Comparison of ENCODE assay signal across 10 cellular contexts in genomic region chr15:75282572-75282971, GRCh38. TPM values are rescaled to one million over a fixed set of nuclear protein-coding genes. Genes with fewer than 3 reads are reported as not detected.
"Had no signal": no experiment of that assay in that cellular context is flagged by ENCODE, and none has a peak within 500 bp of the region (broad histone marks: within the 10 kb centered on the region; RNA-seq: fewer than 3 reads in every experiment).

A gene with protein sequence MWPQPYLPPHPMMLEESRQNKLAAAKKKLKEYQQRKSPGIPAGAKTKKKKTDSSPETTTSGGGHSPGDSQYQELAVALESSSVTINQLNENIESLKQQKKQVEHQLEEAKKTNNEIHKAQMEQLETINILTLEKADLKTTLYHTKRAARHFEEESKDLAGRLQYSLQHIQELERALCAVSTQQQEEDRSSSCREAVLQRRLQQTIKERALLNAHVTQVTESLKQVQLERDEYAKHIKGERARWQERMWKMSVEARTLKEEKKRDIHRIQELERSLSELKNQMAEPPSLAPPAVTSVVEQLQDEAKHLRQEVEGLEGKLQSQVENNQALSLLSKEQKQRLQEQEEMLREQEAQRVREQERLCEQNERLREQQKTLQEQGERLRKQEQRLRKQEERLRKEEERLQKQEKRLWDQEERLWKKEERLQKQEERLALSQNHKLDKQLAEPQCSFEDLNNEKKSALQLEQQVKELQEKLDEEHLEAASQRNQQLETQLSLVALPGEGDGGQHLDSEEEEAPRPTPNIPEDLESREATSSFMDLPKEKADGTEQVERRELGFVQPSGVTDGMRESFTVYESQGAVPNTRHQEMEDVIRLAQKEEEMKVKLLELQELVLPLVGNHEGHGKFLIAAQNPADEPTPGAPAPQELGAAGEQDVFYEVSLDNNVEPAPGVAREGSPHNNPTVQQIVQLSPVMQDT (plus strand): TSS chr15:75282835. CDS start chr15:75282876, 41 bp downstream.

RNA-seq across cellular contexts. Expression of the gene that starts here (rescaled TPM):
- total RNA-seq: OCI-LY7, PC-3, PC-9, Peyer's patch, Right ventricle myocardium inferior, Right ventricle myocardium superior, RPMI7951, SJCRH30, SJSA1, SK-MEL-5 had no signal
